In the genomic region with DNA sequence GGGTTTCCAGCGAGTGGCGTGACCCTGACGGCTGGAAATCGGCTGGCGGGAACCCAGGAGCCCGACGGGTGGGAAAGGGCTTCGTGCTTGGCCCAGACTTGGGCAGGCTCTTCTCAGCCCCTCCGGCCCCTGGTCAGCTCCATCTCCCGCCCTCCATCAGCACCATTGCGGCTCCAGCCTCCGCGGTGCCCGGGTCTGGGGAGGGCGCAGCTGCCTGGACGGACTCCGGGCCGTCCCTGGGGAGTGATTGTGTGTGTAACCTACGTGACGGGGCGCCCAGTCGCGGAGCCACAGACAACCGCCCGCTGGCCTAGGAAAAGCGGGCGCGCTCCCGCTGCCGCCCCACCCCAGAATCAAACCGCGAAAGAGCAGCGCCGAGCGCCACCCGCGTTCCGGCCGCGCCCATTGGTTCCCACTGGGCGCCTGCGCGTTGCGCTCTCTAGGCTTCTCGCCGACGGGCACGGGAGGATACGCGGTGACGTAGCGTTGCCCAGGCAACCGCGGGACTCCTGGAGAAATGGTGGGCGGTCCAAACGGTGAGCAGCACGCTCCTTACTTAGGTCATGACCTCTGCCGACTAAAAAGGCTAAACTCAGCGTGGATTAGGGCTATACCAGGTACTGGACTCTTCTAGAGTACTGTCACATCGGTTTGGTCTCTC, we compare ENCODE assay signal across 1 cellular context.
TF ChIP-seq lines count a peak whose summit lies in the region.

A gene (minus strand): TSS at position 355 of the 661 bp plus-strand sequence. CDS start 394 bp downstream, outside the sequence.

TF ChIP-seq in HEK293, 187 proteins besides CTCF, POLR2A, EP300 and RAD21 (continued from another document and continues in another):
- no peak for TF ChIP-seq ZNF654 (tag by site-specific recombination; IDR thresholded peaks at IDR 0.05; ENCODE audit: low read depth)
- TF ChIP-seq ZNF792 (tag by site-specific recombination; IDR thresholded peaks at IDR 0.05) = 0 out of 2 replicates have a peak, but pooled peaks have one; percentile 53
- no peak for TF ChIP-seq ZNF473 (tag by site-specific recombination; IDR thresholded peaks at IDR 0.05)
- no peak for TF ChIP-seq BCL11B (tag by site-specific recombination; IDR thresholded peaks at IDR 0.05; ENCODE audit: low read depth)
- TF ChIP-seq ZBTB48 (tag by site-specific recombination; IDR thresholded peaks at IDR 0.05) = peak; percentile 34; the same call in 1 of the 2 replicates
- no peak; the same call in 1 of the 2 replicates for TF ChIP-seq ZNF610 (tag by site-specific recombination; IDR thresholded peaks at IDR 0.05; ENCODE audit: borderline replicate concordance)
- TF ChIP-seq, protein P1, sequence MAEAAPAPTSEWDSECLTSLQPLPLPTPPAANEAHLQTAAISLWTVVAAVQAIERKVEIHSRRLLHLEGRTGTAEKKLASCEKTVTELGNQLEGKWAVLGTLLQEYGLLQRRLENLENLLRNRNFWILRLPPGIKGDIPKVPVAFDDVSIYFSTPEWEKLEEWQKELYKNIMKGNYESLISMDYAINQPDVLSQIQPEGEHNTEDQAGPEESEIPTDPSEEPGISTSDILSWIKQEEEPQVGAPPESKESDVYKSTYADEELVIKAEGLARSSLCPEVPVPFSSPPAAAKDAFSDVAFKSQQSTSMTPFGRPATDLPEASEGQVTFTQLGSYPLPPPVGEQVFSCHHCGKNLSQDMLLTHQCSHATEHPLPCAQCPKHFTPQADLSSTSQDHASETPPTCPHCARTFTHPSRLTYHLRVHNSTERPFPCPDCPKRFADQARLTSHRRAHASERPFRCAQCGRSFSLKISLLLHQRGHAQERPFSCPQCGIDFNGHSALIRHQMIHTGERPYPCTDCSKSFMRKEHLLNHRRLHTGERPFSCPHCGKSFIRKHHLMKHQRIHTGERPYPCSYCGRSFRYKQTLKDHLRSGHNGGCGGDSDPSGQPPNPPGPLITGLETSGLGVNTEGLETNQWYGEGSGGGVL (tag by site-specific recombination; IDR thresholded peaks at IDR 0.05) = peak; percentile 41; the same call in 1 of the 2 replicates
- TF ChIP-seq, protein P2, sequence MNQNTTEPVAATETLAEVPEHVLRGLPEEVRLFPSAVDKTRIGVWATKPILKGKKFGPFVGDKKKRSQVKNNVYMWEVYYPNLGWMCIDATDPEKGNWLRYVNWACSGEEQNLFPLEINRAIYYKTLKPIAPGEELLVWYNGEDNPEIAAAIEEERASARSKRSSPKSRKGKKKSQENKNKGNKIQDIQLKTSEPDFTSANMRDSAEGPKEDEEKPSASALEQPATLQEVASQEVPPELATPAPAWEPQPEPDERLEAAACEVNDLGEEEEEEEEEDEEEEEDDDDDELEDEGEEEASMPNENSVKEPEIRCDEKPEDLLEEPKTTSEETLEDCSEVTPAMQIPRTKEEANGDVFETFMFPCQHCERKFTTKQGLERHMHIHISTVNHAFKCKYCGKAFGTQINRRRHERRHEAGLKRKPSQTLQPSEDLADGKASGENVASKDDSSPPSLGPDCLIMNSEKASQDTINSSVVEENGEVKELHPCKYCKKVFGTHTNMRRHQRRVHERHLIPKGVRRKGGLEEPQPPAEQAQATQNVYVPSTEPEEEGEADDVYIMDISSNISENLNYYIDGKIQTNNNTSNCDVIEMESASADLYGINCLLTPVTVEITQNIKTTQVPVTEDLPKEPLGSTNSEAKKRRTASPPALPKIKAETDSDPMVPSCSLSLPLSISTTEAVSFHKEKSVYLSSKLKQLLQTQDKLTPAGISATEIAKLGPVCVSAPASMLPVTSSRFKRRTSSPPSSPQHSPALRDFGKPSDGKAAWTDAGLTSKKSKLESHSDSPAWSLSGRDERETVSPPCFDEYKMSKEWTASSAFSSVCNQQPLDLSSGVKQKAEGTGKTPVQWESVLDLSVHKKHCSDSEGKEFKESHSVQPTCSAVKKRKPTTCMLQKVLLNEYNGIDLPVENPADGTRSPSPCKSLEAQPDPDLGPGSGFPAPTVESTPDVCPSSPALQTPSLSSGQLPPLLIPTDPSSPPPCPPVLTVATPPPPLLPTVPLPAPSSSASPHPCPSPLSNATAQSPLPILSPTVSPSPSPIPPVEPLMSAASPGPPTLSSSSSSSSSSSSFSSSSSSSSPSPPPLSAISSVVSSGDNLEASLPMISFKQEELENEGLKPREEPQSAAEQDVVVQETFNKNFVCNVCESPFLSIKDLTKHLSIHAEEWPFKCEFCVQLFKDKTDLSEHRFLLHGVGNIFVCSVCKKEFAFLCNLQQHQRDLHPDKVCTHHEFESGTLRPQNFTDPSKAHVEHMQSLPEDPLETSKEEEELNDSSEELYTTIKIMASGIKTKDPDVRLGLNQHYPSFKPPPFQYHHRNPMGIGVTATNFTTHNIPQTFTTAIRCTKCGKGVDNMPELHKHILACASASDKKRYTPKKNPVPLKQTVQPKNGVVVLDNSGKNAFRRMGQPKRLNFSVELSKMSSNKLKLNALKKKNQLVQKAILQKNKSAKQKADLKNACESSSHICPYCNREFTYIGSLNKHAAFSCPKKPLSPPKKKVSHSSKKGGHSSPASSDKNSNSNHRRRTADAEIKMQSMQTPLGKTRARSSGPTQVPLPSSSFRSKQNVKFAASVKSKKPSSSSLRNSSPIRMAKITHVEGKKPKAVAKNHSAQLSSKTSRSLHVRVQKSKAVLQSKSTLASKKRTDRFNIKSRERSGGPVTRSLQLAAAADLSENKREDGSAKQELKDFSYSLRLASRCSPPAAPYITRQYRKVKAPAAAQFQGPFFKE (tag by site-specific recombination; IDR thresholded peaks at IDR 0.05; ENCODE audit: borderline replicate concordance) = no peak
- TF ChIP-seq ZNF76 (tag by site-specific recombination; IDR thresholded peaks at IDR 0.05; ENCODE audit: borderline replicate concordance, low read depth) = peak; percentile 36; the same call in 1 of the 2 replicates
- no peak for TF ChIP-seq ZBTB21 (tag by site-specific recombination; IDR thresholded peaks at IDR 0.05)
- no peak for TF ChIP-seq OVOL3 (tag by site-specific recombination; IDR thresholded peaks at IDR 0.05)
- TF ChIP-seq ZNF266 (tag by site-specific recombination; IDR thresholded peaks at IDR 0.05; ENCODE audit: low read depth) = no peak
- TF ChIP-seq, protein P3, sequence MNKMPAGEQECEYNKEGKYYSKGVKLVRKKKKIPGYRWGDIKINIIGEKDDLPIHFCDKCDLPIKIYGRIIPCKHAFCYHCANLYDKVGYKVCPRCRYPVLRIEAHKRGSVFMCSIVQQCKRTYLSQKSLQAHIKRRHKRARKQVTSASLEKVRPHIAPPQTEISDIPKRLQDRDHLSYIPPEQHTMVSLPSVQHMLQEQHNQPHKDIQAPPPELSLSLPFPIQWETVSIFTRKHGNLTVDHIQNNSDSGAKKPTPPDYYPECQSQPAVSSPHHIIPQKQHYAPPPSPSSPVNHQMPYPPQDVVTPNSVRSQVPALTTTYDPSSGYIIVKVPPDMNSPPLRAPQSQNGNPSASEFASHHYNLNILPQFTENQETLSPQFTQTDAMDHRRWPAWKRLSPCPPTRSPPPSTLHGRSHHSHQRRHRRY (tag by site-specific recombination; IDR thresholded peaks at IDR 0.05) = no peak
- no peak for TF ChIP-seq ZNF324 (tag by site-specific recombination; IDR thresholded peaks at IDR 0.05)
- TF ChIP-seq, protein P4, sequence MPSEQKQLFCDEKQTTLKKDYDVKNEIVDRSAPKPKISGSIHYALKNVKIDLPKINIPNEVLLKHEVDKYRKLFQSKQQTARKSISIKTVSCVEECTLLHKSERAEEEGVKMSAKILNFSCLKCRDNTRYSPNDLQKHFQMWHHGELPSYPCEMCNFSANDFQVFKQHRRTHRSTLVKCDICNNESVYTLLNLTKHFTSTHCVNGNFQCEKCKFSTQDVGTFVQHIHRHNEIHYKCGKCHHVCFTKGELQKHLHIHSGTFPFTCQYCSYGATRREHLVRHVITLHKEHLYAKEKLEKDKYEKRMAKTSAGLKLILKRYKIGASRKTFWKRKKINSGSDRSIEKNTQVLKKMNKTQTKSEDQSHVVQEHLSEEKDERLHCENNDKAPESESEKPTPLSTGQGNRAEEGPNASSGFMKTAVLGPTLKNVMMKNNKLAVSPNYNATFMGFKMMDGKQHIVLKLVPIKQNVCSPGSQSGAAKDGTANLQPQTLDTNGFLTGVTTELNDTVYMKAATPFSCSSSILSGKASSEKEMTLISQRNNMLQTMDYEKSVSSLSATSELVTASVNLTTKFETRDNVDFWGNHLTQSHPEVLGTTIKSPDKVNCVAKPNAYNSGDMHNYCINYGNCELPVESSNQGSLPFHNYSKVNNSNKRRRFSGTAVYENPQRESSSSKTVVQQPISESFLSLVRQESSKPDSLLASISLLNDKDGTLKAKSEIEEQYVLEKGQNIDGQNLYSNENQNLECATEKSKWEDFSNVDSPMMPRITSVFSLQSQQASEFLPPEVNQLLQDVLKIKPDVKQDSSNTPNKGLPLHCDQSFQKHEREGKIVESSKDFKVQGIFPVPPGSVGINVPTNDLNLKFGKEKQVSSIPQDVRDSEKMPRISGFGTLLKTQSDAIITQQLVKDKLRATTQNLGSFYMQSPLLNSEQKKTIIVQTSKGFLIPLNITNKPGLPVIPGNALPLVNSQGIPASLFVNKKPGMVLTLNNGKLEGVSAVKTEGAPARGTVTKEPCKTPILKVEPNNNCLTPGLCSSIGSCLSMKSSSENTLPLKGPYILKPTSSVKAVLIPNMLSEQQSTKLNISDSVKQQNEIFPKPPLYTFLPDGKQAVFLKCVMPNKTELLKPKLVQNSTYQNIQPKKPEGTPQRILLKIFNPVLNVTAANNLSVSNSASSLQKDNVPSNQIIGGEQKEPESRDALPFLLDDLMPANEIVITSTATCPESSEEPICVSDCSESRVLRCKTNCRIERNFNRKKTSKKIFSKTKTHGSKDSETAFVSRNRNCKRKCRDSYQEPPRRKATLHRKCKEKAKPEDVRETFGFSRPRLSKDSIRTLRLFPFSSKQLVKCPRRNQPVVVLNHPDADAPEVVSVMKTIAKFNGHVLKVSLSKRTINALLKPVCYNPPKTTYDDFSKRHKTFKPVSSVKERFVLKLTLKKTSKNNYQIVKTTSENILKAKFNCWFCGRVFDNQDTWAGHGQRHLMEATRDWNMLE (tag by site-specific recombination; conservative IDR thresholded peaks at IDR 0.05; ENCODE audit: low read depth) = no peak
- no peak for TF ChIP-seq ZNF302 (tag by site-specific recombination; IDR thresholded peaks at IDR 0.05; ENCODE audit: low read depth)
- no peak for TF ChIP-seq ZNF768 (tag by site-specific recombination; IDR thresholded peaks at IDR 0.05)
- TF ChIP-seq SP3 (tag by site-specific recombination; IDR thresholded peaks at IDR 0.05) = no peak; the same call in 1 of the 2 replicates
- TF ChIP-seq, protein P5, sequence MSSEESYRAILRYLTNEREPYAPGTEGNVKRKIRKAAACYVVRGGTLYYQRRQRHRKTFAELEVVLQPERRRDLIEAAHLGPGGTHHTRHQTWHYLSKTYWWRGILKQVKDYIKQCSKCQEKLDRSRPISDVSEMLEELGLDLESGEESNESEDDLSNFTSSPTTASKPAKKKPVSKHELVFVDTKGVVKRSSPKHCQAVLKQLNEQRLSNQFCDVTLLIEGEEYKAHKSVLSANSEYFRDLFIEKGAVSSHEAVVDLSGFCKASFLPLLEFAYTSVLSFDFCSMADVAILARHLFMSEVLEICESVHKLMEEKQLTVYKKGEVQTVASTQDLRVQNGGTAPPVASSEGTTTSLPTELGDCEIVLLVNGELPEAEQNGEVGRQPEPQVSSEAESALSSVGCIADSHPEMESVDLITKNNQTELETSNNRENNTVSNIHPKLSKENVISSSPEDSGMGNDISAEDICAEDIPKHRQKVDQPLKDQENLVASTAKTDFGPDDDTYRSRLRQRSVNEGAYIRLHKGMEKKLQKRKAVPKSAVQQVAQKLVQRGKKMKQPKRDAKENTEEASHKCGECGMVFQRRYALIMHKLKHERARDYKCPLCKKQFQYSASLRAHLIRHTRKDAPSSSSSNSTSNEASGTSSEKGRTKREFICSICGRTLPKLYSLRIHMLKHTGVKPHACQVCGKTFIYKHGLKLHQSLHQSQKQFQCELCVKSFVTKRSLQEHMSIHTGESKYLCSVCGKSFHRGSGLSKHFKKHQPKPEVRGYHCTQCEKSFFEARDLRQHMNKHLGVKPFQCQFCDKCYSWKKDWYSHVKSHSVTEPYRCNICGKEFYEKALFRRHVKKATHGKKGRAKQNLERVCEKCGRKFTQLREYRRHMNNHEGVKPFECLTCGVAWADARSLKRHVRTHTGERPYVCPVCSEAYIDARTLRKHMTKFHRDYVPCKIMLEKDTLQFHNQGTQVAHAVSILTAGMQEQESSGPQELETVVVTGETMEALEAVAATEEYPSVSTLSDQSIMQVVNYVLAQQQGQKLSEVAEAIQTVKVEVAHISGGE (tag by site-specific recombination; conservative IDR thresholded peaks at IDR 0.05; ENCODE audit: low read depth) = no peak
- TF ChIP-seq ZNF658 (tag by site-specific recombination; IDR thresholded peaks at IDR 0.05) = no peak
- no peak for TF ChIP-seq ZNF701 (tag by site-specific recombination; IDR thresholded peaks at IDR 0.05)
- no peak for TF ChIP-seq ZNF10 (tag by site-specific recombination; IDR thresholded peaks at IDR 0.05)
- TF ChIP-seq SALL2 (tag by site-specific recombination; IDR thresholded peaks at IDR 0.05; ENCODE audit: borderline replicate concordance) = no peak
- peak; percentile 53 for TF ChIP-seq SP2 (tag by site-specific recombination; IDR thresholded peaks at IDR 0.05)
- no peak for TF ChIP-seq HOXA7 (CRISPR knock-in tag; IDR thresholded peaks at IDR 0.05; ENCODE audit: borderline replicate concordance)
- no peak for TF ChIP-seq ZNF121 (tag by site-specific recombination; IDR thresholded peaks at IDR 0.05)
- no peak for TF ChIP-seq ZNF510 (tag by site-specific recombination; IDR thresholded peaks at IDR 0.05; ENCODE audit: insufficient replicate concordance)
- TF ChIP-seq ZNF239 (tag by site-specific recombination; IDR thresholded peaks at IDR 0.05) = no peak
- TF ChIP-seq ZNF211 (tag by site-specific recombination; IDR thresholded peaks at IDR 0.05; ENCODE audit: low read depth) = no peak
- TF ChIP-seq ZNF571 (tag by site-specific recombination; IDR thresholded peaks at IDR 0.05) = no peak
- TF ChIP-seq, protein P6, sequence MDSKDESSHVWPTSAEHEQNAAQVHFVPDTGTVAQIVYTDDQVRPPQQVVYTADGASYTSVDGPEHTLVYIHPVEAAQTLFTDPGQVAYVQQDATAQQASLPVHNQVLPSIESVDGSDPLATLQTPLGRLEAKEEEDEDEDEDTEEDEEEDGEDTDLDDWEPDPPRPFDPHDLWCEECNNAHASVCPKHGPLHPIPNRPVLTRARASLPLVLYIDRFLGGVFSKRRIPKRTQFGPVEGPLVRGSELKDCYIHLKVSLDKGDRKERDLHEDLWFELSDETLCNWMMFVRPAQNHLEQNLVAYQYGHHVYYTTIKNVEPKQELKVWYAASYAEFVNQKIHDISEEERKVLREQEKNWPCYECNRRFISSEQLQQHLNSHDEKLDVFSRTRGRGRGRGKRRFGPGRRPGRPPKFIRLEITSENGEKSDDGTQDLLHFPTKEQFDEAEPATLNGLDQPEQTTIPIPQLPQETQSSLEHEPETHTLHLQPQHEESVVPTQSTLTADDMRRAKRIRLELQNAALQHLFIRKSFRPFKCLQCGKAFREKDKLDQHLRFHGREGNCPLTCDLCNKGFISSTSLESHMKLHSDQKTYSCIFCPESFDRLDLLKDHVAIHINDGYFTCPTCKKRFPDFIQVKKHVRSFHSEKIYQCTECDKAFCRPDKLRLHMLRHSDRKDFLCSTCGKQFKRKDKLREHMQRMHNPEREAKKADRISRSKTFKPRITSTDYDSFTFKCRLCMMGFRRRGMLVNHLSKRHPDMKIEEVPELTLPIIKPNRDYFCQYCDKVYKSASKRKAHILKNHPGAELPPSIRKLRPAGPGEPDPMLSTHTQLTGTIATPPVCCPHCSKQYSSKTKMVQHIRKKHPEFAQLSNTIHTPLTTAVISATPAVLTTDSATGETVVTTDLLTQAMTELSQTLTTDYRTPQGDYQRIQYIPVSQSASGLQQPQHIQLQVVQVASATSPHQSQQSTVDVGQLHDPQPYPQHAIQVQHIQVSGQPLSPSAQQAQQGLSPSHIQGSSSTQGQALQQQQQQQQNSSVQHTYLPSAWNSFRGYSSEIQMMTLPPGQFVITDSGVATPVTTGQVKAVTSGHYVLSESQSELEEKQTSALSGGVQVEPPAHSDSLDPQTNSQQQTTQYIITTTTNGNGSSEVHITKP (tag by site-specific recombination; IDR thresholded peaks at IDR 0.05) = peak; percentile 41; the same call in 1 of the 2 replicates
- TF ChIP-seq YY1 (tag by site-specific recombination; IDR thresholded peaks at IDR 0.05) = peak; percentile 30; the same call in 1 of the 2 replicates
- TF ChIP-seq KLF8 (tag by site-specific recombination; IDR thresholded peaks at IDR 0.05) = peak; percentile 73; the same call in 1 of the 2 replicates
